ENCODE assay signal across 10 cellular contexts in genomic region chr1:109282497-109282951, GRCh38. TPM values are rescaled to one million over a fixed set of nuclear protein-coding genes. Genes with fewer than 3 reads are reported as not detected.
DNase-seq lines count a peak whose midpoint lies in the region; ATAC-seq, FAIRE-seq and TF ChIP-seq lines count a peak whose summit lies in the region.
"Had no signal": no experiment of that assay in that cellular context is flagged by ENCODE, and none has a peak within 500 bp of the region (broad histone marks: within the 10 kb centered on the region; RNA-seq: fewer than 3 reads in every experiment).

No MANE protein-coding gene starts in this region.

- H3K9me3 ChIP-seq in SU-DHL-6 (ENCODE audit: insufficient read depth, low read length) (no peaks in the 10 kb centered on the region), gastroesophageal sphincter (no peaks in the 10 kb centered on the region), skeletal muscle satellite cell (replicated peaks; ENCODE audit: low read length) (no peaks in the 10 kb centered on the region)

- H3K4me1 ChIP-seq in gastroesophageal sphincter (peaks cover 0 to 63% (median 21%) of the 10 kb centered on the region in 3 donors), skeletal muscle satellite cell (ENCODE audit: control insufficient read depth, insufficient read depth, low read length) (peaks cover 28% of the 10 kb centered on the region)

- WGBS in gastroesophageal sphincter (ENCODE audit: low coverage in 1 of 2), 2 donors, result 7 to 12% methylated on average over 3 to 7 of the region's 10 CpGs

- H3K36me3 ChIP-seq in SU-DHL-6 (ENCODE audit: low read length) (no peaks in the 10 kb centered on the region), gastroesophageal sphincter (peaks cover 0 to 21% of the 10 kb centered on the region in 2 donors), skeletal muscle satellite cell (ENCODE audit: insufficient read depth, low read length) (peaks cover 20% of the 10 kb centered on the region)

- peak overlapping the region; percentile 81 for H3K4me2 ChIP-seq in SU-DHL-6 (ENCODE audit: low read depth, low read length, poor library complexity, severe bottlenecking)
- peak overlapping the region; percentile 97 for H3K4me2 ChIP-seq in skeletal muscle satellite cell (ENCODE audit: low read length)

- ATAC-seq in gastroesophageal sphincter (no peak), GM19351 (IDR thresholded peaks at IDR 0.05; ENCODE audit: unreplicated experiment) (no peak), GM18520 (IDR thresholded peaks at IDR 0.05; ENCODE audit: unreplicated experiment) (no peak), GM19035 (IDR thresholded peaks at IDR 0.05; ENCODE audit: unreplicated experiment) (no peak), GM18861 (IDR thresholded peaks at IDR 0.05; ENCODE audit: unreplicated experiment) (no peak)

- no peaks in the 10 kb centered on the region for H4K20me1 ChIP-seq in SU-DHL-6 (ENCODE audit: low read depth, low read length)

- TF ChIP-seq EP300 in gastroesophageal sphincter (IDR thresholded peaks at IDR 0.05), result no peak

- peak overlapping the region; percentile 66 for H3K9ac ChIP-seq in SU-DHL-6 (ENCODE audit: low read length)
- H3K9ac ChIP-seq in skeletal muscle satellite cell (ENCODE audit: low read depth, low read length), result peak overlapping the region; percentile 84

- DNase-seq in H54 (ENCODE audit: insufficient read length, low spot score), result peak; percentile 50

- no peaks in the 10 kb centered on the region for H3K9me2 ChIP-seq in SU-DHL-6 (replicated peaks; ENCODE audit: insufficient read depth, low read length)

- no peak for FAIRE-seq in H54 (lab: Jason Lieb, UNC)

- TF ChIP-seq CTCF in SU-DHL-6 (IDR thresholded peaks at IDR 0.05; ENCODE audit: insufficient read depth, low read length, poor library complexity, severe bottlenecking) (no peak), gastroesophageal sphincter (IDR thresholded peaks at IDR 0.05) (no peak)

- no peaks in the 10 kb centered on the region for H3K27me3 ChIP-seq in SU-DHL-6 (ENCODE audit: low read length)
- no peaks in the 10 kb centered on the region for H3K27me3 ChIP-seq in gastroesophageal sphincter
- H3K27me3 ChIP-seq in skeletal muscle satellite cell (ENCODE audit: control insufficient read depth, insufficient read depth, low read length), result no peaks in the 10 kb centered on the region

- no peaks in the 10 kb centered on the region; the same call in 1 of the 2 replicates for H3F3A ChIP-seq in SU-DHL-6 (ENCODE audit: insufficient read depth)

- H3K27ac ChIP-seq in SU-DHL-6 (ENCODE audit: low read depth, low read length) (no peak overlapping the region), gastroesophageal sphincter (peak overlapping the region in 3 of 4 donors; percentile 87 to 92 (median 88))

- H2AFZ ChIP-seq in SU-DHL-6 (ENCODE audit: low read depth, low read length, severe bottlenecking), result peak overlapping the region; percentile 90

- no peak for TF ChIP-seq POLR2A in H54 (IDR thresholded peaks at IDR 0.05; ENCODE audit: low read depth, low read length)
- TF ChIP-seq POLR2A in gastroesophageal sphincter (IDR thresholded peaks at IDR 0.05), result no peak

- H3K79me2 ChIP-seq in SU-DHL-6 (ENCODE audit: insufficient read depth, low read length), result no peaks in the 10 kb centered on the region

- H3K4me3 ChIP-seq in SU-DHL-6 (ENCODE audit: insufficient read depth, low read length, poor library complexity, severe bottlenecking) (peak overlapping the region; percentile 70), gastroesophageal sphincter (peak overlapping the region; percentile 36 to 65), skeletal muscle satellite cell (ENCODE audit: low read length) (peak overlapping the region; percentile 96)

RNA-seq across cellular contexts. Expression of gene PSRC1, which starts 0.4 kb away (rescaled TPM):
- total RNA-seq in gastroesophageal sphincter, result 10 to 100 TPM in 2 of 4 donors, 1 to 10 TPM in 2; 6.9 to 26.9 (median 10.3) TPM
- total RNA-seq in skeletal muscle satellite cell (2012; rRNA removed), result 9.4 TPM in 2 replicates

RNA-seq across cellular contexts. Expression of gene MYBPHL, which starts 24.3 kb away (rescaled TPM):
- total RNA-seq in gastroesophageal sphincter, result under 1 TPM in 1 of 4 donors, not detected in 3; 0.46 TPM
- total RNA-seq in skeletal muscle satellite cell (2012; rRNA removed), result not detected in 2 replicates
- total RNA-seq: lung microvascular endothelial cell, M059J had no signal

RNA-seq across cellular contexts. Expression of gene CELSR2, which starts 33.2 kb away (rescaled TPM):
- 10 to 100 TPM in 2 of 4 donors, 1 to 10 TPM in 2; 5.7 to 18.6 (median 9.1) TPM for total RNA-seq in gastroesophageal sphincter
- total RNA-seq in skeletal muscle satellite cell (2012; rRNA removed), result 0.25 and 0.44 TPM in 2 replicates
